Comparison of ENCODE assay signal across 8 cellular contexts in the genomic region with DNA sequence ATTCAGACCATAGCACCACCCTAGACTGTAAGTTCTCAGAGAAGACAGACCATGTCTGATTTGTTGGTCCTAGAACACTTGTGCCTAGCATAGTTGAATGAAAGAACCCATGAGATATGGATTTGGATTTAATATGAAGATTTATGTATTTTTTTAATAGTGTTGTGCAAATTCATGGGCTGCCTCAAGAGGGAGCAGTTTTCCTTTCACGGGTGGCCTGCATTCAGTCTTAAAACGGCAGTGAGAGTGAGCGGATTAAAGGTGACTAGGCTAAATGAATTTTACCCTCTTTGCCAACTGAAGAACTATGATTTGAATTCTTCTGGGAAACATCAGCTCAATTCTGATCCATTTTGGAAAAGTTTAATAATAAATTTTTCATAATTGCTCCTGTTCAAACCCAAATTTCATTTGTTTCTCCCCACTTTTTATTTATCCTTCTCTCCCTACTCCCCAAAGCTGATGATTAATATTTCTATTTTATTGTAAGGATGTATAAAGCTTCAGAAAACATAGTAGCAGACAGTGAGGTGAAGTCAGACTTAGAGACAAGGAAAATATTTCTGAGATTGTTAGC.
DNase-seq lines count a peak whose midpoint lies in the region; ATAC-seq, FAIRE-seq and TF ChIP-seq lines count a peak whose summit lies in the region.

No MANE protein-coding gene starts in this region.

- H2AFZ ChIP-seq in K562 (ENCODE audit: low read depth, low read length): no peak overlapping the region

- no peak overlapping the region for H3K4me3 Mint-ChIP-seq in neural crest cell

- no peaks in the 10 kb centered on the region for H3K9me3 Mint-ChIP-seq in neural crest cell

- H3K4me3 ChIP-seq in A673 (ENCODE audit: low read depth, low read length, poor library complexity, severe bottlenecking): no peak overlapping the region
- no peak overlapping the region for H3K4me3 ChIP-seq in HFF-Myc (replicated peaks; ENCODE audit: low read depth, low read length)
- H3K4me3 ChIP-seq in K562: no peak overlapping the region
- H3K4me3 ChIP-seq in upper lobe of left lung: no peak overlapping the region

- no peaks in the 10 kb centered on the region for H3K9me1 ChIP-seq in K562 (ENCODE audit: control insufficient read depth, insufficient read depth, low read length)

- TF ChIP-seq POLR2A in K562 (conservative IDR thresholded peaks at IDR 0.05): no peak
- no peak for TF ChIP-seq POLR2A in upper lobe of left lung (IDR thresholded peaks at IDR 0.05)

- TF ChIP-seq EP300 in K562 (IDR thresholded peaks at IDR 0.05; ENCODE audit: low read length): no peak
- TF ChIP-seq EP300 in upper lobe of left lung (IDR thresholded peaks at IDR 0.05): no peak

- H3K9me3 ChIP-seq in A673 (ENCODE audit: low read depth, low read length, poor library complexity, severe bottlenecking) (no peaks in the 10 kb centered on the region), K562 (replicated peaks; ENCODE audit: control insufficient read depth, insufficient read depth, low read depth, low read length) (no peaks in the 10 kb centered on the region), upper lobe of left lung (no peaks in the 10 kb centered on the region)

- peak; percentile 30 to 45; a peak in 2 of 4 replicates for TF ChIP-seq RAD21 in K562 (CRISPR knock-in tag; conservative IDR thresholded peaks at IDR 0.05 in 1 of 2, IDR thresholded peaks at IDR 0.05 in 1 of 2)

- no peak overlapping the region for H3K9ac ChIP-seq in K562 (ENCODE audit: insufficient read depth in 1 of 2, low read depth in 2 of 2, low read length in 2 of 2)

- WGBS in K562 (ENCODE audit: insufficient coverage, low coverage, missing lambda C conversion rate): 0% methylated on average over 3 of the region's 3 CpGs
- WGBS in upper lobe of left lung, 2 donors: 35 to 40% methylated on average over 3 of the region's 3 CpGs

- H3K27me3 ChIP-seq in A673 (replicated peaks; ENCODE audit: insufficient read depth, low read depth, low read length, poor library complexity): no peaks in the 10 kb centered on the region
- no peaks in the 10 kb centered on the region for H3K27me3 ChIP-seq in K562 (ENCODE audit: control insufficient read depth in 2 of 2, insufficient read depth in 2 of 2, low read length in 2 of 2)
- no peaks in the 10 kb centered on the region for H3K27me3 ChIP-seq in upper lobe of left lung

- TF ChIP-seq CTCF in A673 (conservative IDR thresholded peaks at IDR 0.05; ENCODE audit: low read depth, low read length): peak; percentile 77
- TF ChIP-seq CTCF in HFF-Myc (IDR thresholded peaks at IDR 0.05; ENCODE audit: low read depth, low read length, missing control alignments): peak; percentile 25
- peak; percentile 46 to 62 (median 59) for TF ChIP-seq CTCF in K562 (IDR thresholded peaks at IDR 0.05 in 2 of 3, conservative IDR thresholded peaks at IDR 0.05 in 1 of 3; ENCODE audit: insufficient read depth in 2 of 3, low read depth in 1 of 3, low read length in 3 of 3)
- peak; percentile 68 for TF ChIP-seq CTCF in neural crest cell (conservative IDR thresholded peaks at IDR 0.05)
- TF ChIP-seq CTCF in upper lobe of left lung (IDR thresholded peaks at IDR 0.05): peak in 3 of 6 experiments; percentile 21 to 39 (median 22)

- in situ Hi-C loops in K562 (cut with MboI): no loop called here
- in situ Hi-C loops in G401 (cut with HindIII; ENCODE audit: low sequenced_read_pairs): no loop called here

- intact Hi-C loops in A673 (cut with micrococcal nuclease; ENCODE audit: unreplicated experiment): no loop called here
- intact Hi-C loops in K562 (cut with micrococcal nuclease): no loop called here

- BruUV-seq in A673 (replicated peaks; lab: Mats Ljungman, UMichigan) (no TSS peak), K562 (replicated peaks; lab: Mats Ljungman, UMichigan) (no TSS peak)

- ATAC-seq in K562 (peak; percentile 53; the same call in 1 of the 3 replicates), upper lobe of left lung (ENCODE audit: low FRiP score in 2 of 2) (no peak)

- POLR2A ChIA-PET in A673 (lab: Charles Lee; ENCODE audit: low non-redundant PET) (no interaction called here), K562 (lab: Yijun Ruan, JAX) (no interaction called here)

- H3K4me1 Mint-ChIP-seq in neural crest cell: no peaks in the 10 kb centered on the region

- CTCF ChIA-PET in A673 (lab: Charles Lee): no interaction called here
- CTCF ChIA-PET in K562 (lab: Yijun Ruan, JAX; ENCODE audit: low intra/inter-chr PET ratio): interaction anchor here (0.6 to 1.1 kb wide), 2 partner anchors 29 to 32 kb away, joined by 3 read pairs; no protein-coding TSS in a partner anchor

- FAIRE-seq in K562 (lab: Jason Lieb, UNC): no peak

- H3K4me2 ChIP-seq in K562 (ENCODE audit: insufficient read depth, low read length): no peak overlapping the region

- H3K27ac Mint-ChIP-seq in neural crest cell (ENCODE audit: unreplicated experiment): no peak overlapping the region

- no peaks in the 10 kb centered on the region for H3K4me1 ChIP-seq in A673 (ENCODE audit: insufficient read depth, low read length, poor library complexity, severe bottlenecking)
- no peaks in the 10 kb centered on the region for H3K4me1 ChIP-seq in K562 (replicated peaks in 1 of 2; ENCODE audit: control insufficient read depth in 2 of 2, insufficient read depth in 2 of 2, low read length in 2 of 2)
- no peaks in the 10 kb centered on the region for H3K4me1 ChIP-seq in upper lobe of left lung

- H3K36me3 Mint-ChIP-seq in neural crest cell (ENCODE audit: low read depth): no peaks in the 10 kb centered on the region

- no peaks in the 10 kb centered on the region for H3K27me3 Mint-ChIP-seq in neural crest cell (ENCODE audit: low read depth)

- no peaks in the 10 kb centered on the region for H4K20me1 ChIP-seq in K562 (replicated peaks; ENCODE audit: control insufficient read depth, insufficient read depth, low read length)

- H3K79me2 ChIP-seq in K562 (ENCODE audit: control insufficient read depth, insufficient read depth, low read length): no peaks in the 10 kb centered on the region

- H3K36me3 ChIP-seq in A673 (ENCODE audit: insufficient read depth, low read length, poor library complexity, severe bottlenecking): no peaks in the 10 kb centered on the region
- no peaks in the 10 kb centered on the region for H3K36me3 ChIP-seq in K562 (ENCODE audit: control insufficient read depth, insufficient read depth, low read length)
- no peaks in the 10 kb centered on the region for H3K36me3 ChIP-seq in upper lobe of left lung

- peak; percentile 59 for DNase-seq in A673 (ENCODE audit: low spot score)
- peak; percentile 61 for DNase-seq in ELR (ENCODE audit: low read depth)
- no peak for DNase-seq in HFF-Myc (ENCODE audit: extremely low read depth, low read depth)
- peak; percentile 44 for DNase-seq in NCI-H2171 treated with DMSO at 0.1 percent for 48 hours (lab: John Stamatoyannopoulos, UW)
- DNase-seq in K562 (ENCODE audit: extremely low read depth in 1 of 4, low spot score in 3 of 4): peak; percentile 6 to 20 (median 8)
- DNase-seq in neural crest cell (ENCODE audit: low read depth, low spot score): no peak
- DNase-seq in upper lobe of left lung: no peak
- no peak for DNase-seq in G401 (ENCODE audit: low spot score)

- H3K27ac ChIP-seq in A673 (ENCODE audit: low read depth, low read length, poor library complexity, severe bottlenecking): no peak overlapping the region
- H3K27ac ChIP-seq in K562 (ENCODE audit: extremely low read depth, low read depth, low read length): no peak overlapping the region
- H3K27ac ChIP-seq in upper lobe of left lung: no peak overlapping the region

TF ChIP-seq in K562, 482 proteins besides CTCF, POLR2A, EP300 and RAD21:
- TF ChIP-seq HMG20B (CRISPR knock-in tag; IDR thresholded peaks at IDR 0.05) (no peak), CGGBP1 (CRISPR knock-in tag; IDR thresholded peaks at IDR 0.05) (no peak), RBM25 (IDR thresholded peaks at IDR 0.05; ENCODE audit: low read depth, low read length, severe bottlenecking) (no peak), SMC3 (conservative IDR thresholded peaks at IDR 0.05; ENCODE audit: insufficient read depth, low read depth, low read length) (0 out of 2 replicates have a peak, but pooled peaks have one; percentile 4)

Comparison
In these comparisons a context has a peak if more than half of its experiments do, and no peak if none do; other contexts are left out.
1. DNase-seq: peak in A673 (single experiment), ELR (single experiment), NCI-H2171 treated with DMSO at 0.1 percent for 48 hours (single experiment) and K562 (4 of 4); none in HFF-Myc (single experiment), neural crest cell (single experiment), upper lobe of left lung (0 of 2) and G401 (single experiment).